ENCODE assay signal across 1 cellular context in the genomic region with DNA sequence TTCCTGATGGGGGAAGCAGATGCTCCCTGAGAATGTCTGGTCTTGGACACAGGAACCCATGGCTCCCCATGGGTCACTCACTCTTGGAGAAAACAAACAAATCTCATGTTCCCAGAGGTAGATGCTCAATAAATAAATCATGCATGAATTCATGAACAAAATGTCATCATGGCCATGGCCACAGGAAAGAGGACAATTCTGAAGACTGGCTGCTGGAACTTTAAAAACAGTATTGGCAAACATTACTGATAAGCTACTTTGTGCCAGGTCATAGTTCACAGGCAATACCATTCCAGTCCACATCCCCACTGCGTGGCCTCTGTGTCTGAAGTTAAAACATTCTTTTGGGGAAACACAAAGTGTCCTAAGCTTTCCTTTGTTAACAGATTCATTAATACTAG.
TF ChIP-seq lines count a peak whose summit lies in the region.

No MANE protein-coding gene starts in this region.

TF ChIP-seq in HepG2, 621 proteins besides CTCF, POLR2A, EP300 and RAD21 (continued from another document):
- no peak for TF ChIP-seq ZNF530 (CRISPR knock-in tag; IDR thresholded peaks at IDR 0.05; ENCODE audit: low read depth)
- TF ChIP-seq ZNF704 (CRISPR knock-in tag; IDR thresholded peaks at IDR 0.05; ENCODE audit: borderline replicate concordance), result no peak
- TF ChIP-seq SOX5 (CRISPR knock-in tag; IDR thresholded peaks at IDR 0.05; ENCODE audit: borderline replicate concordance), result peak; percentile 92
- no peak for TF ChIP-seq ZNF251 (CRISPR knock-in tag; IDR thresholded peaks at IDR 0.05)
- TF ChIP-seq ZBTB1 (CRISPR knock-in tag; IDR thresholded peaks at IDR 0.05; ENCODE audit: borderline replicate concordance), result no peak
- no peak for TF ChIP-seq REL (CRISPR knock-in tag; conservative IDR thresholded peaks at IDR 0.05)
